ENCODE assay signal across 2 cellular contexts in the genomic region with DNA sequence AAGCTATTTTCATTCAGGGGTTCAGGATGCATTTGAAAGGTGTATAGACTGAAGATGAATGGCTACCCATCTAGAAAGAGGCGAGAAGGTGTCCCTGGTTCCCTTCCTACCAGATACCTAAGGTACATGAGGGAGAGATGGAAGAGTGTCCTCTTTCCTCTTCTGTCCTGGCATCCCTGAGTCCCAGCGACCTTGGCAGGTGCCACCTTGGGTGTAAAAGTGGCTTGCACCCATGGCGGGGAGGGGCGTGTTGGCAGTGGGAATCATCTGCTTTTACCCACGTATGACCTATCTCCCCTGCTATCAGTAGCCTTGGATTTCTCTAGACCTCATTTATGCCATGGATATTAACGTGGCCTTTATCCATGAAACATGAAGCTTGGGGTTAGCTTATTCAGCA.
TF ChIP-seq lines count a peak whose summit lies in the region.

No MANE protein-coding gene starts in this region.

TF ChIP-seq in GM23338, 12 proteins besides CTCF, POLR2A, EP300 and RAD21 (continues in another document):
- TF ChIP-seq EZH2phosphoT487 (IDR thresholded peaks at IDR 0.05; ENCODE audit: unreplicated experiment) (no peak), EZH2 (IDR thresholded peaks at IDR 0.05; ENCODE audit: low read depth, unreplicated experiment) (no peak), NANOG (IDR thresholded peaks at IDR 0.05; ENCODE audit: borderline replicate concordance) (no peak), JUNB (IDR thresholded peaks at IDR 0.05; ENCODE audit: unreplicated experiment) (no peak), ZNF462 (CRISPR knock-in tag; IDR thresholded peaks at IDR 0.05) (no peak), REST (IDR thresholded peaks at IDR 0.05; ENCODE audit: unreplicated experiment) (no peak), ETS1 (IDR thresholded peaks at IDR 0.05) (no peak), ZNF114 (CRISPR knock-in tag; IDR thresholded peaks at IDR 0.05) (no peak), STAT1 (IDR thresholded peaks at IDR 0.05; ENCODE audit: unreplicated experiment) (no peak), CREB1 (CRISPR knock-in tag; IDR thresholded peaks at IDR 0.05; ENCODE audit: low read depth) (no peak)

TF ChIP-seq in H1, 55 proteins besides CTCF, POLR2A, EP300 and RAD21:
- no peak for TF ChIP-seq CBX5 (IDR thresholded peaks at IDR 0.05; ENCODE audit: low read depth, low read length)
- TF ChIP-seq SIN3A (conservative IDR thresholded peaks at IDR 0.05 in 1 of 2, IDR thresholded peaks at IDR 0.05 in 1 of 2; ENCODE audit: low read depth in 1 of 2, low read length in 2 of 2), result no peak
- TF ChIP-seq POU5F1 (IDR thresholded peaks at IDR 0.05; ENCODE audit: low read depth, low read length), result no peak
- TF ChIP-seq PHF8 (conservative IDR thresholded peaks at IDR 0.05; ENCODE audit: low read depth, low read length), result no peak
- TF ChIP-seq SRF (IDR thresholded peaks at IDR 0.05; ENCODE audit: low read depth, low read length), result no peak
- TF ChIP-seq E2F6 (IDR thresholded peaks at IDR 0.05), result no peak
